Comparison of ENCODE assay signal across 13 cellular contexts in genomic region chr21:28473530-28474225, GRCh38.
DNase-seq lines count a peak whose midpoint lies in the region; ATAC-seq, FAIRE-seq and TF ChIP-seq lines count a peak whose summit lies in the region.
"Had no signal": no experiment of that assay in that cellular context is flagged by ENCODE, and none has a peak within 500 bp of the region (broad histone marks: within the 10 kb centered on the region; RNA-seq: fewer than 3 reads in every experiment).

No MANE protein-coding gene starts in this region.

- no peak for TF ChIP-seq EP300 in suprapubic skin (IDR thresholded peaks at IDR 0.05)

- H3K9me3 ChIP-seq in skeletal muscle satellite cell (replicated peaks; ENCODE audit: low read length) (no peaks in the 10 kb centered on the region), suprapubic skin (no peaks in the 10 kb centered on the region)
- H3K9me3 ChIP-seq: right atrium auricular region had no signal

- H3K4me1 ChIP-seq in skeletal muscle satellite cell (ENCODE audit: control insufficient read depth, insufficient read depth, low read length): peaks cover 18% of the 10 kb centered on the region
- H3K4me1 ChIP-seq in suprapubic skin: no peaks in the 10 kb centered on the region
- H3K4me1 ChIP-seq: right atrium auricular region had no signal

- no peak overlapping the region for H3K27ac ChIP-seq in suprapubic skin
- H3K27ac ChIP-seq: right atrium auricular region had no signal

- no peak for TF ChIP-seq CTCF in suprapubic skin (IDR thresholded peaks at IDR 0.05)

- no peak for FAIRE-seq in urothelium cell line (lab: Jason Lieb, UNC)
- FAIRE-seq: D721Med, H54, RCC 7860 had no signal

- peak; percentile 92 for ATAC-seq in GM18868 (IDR thresholded peaks at IDR 0.05; ENCODE audit: unreplicated experiment)
- ATAC-seq in HG02798 (IDR thresholded peaks at IDR 0.05; ENCODE audit: poor library complexity, unreplicated experiment): peak; percentile 69

- TF ChIP-seq POLR2A in suprapubic skin (IDR thresholded peaks at IDR 0.05): no peak

- WGBS in suprapubic skin: 78% methylated on average over 2 of the region's 2 CpGs

- no peaks in the 10 kb centered on the region for H3K27me3 ChIP-seq in skeletal muscle satellite cell (ENCODE audit: control insufficient read depth, insufficient read depth, low read length)
- no peaks in the 10 kb centered on the region for H3K27me3 ChIP-seq in suprapubic skin
- H3K27me3 ChIP-seq: right atrium auricular region had no signal

- H3K4me3 ChIP-seq in skeletal muscle satellite cell (ENCODE audit: low read length) (no peak overlapping the region), suprapubic skin (no peak overlapping the region)
- H3K4me3 ChIP-seq: right atrium auricular region had no signal

- peak; percentile 80 for DNase-seq in amniotic epithelial cell (ENCODE audit: low read depth)
- no peak for DNase-seq in urothelium cell line (ENCODE audit: low spot score)
- no peak for DNase-seq in suprapubic skin (ENCODE audit: low spot score in 2 of 2)
- no peak for DNase-seq in HPDE6-E6E7 (ENCODE audit: extremely low spot score)
- DNase-seq: activated gamma-delta T cell, NCI-H2029 treated with DMSO at 0.1 percent for 48 hours had no signal

- H3K36me3 ChIP-seq in skeletal muscle satellite cell (ENCODE audit: insufficient read depth, low read length): no peaks in the 10 kb centered on the region
- no peaks in the 10 kb centered on the region for H3K36me3 ChIP-seq in suprapubic skin
- H3K36me3 ChIP-seq: right atrium auricular region had no signal

- peak overlapping the region; percentile 17 for H3K9ac ChIP-seq in skeletal muscle satellite cell (ENCODE audit: low read depth, low read length)

- H3K4me2 ChIP-seq in skeletal muscle satellite cell (ENCODE audit: low read length): peak overlapping the region; percentile 8
